ENCODE assay signal across 29 cellular contexts in the genomic region with DNA sequence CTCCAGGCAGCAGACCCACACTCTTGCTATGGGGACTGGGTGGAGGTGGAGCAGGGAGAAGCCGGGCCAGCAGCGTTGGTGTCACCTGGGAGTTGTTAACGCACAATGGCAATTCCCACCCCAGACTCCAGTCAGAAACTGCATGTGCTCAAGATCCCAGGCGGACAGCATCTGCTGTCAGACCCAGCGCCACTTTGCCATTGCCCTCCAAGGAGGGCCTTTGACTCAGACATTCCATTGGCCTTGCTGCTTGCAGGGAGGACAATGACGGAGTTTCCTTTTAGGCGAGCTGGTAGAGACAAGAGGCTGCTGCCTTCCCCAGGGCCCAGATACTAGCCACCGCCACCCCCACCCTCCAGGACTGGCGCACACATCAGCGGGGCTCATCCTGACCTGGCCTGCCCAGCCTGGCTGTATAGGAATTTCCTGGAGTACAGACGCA. TPM values are rescaled to one million over a fixed set of nuclear protein-coding genes. Genes with fewer than 3 reads are reported as not detected.
DNase-seq lines count a peak whose midpoint lies in the region; ATAC-seq, FAIRE-seq and TF ChIP-seq lines count a peak whose summit lies in the region.
"Had no signal": no experiment of that assay in that cellular context is flagged by ENCODE, and none has a peak within 500 bp of the region (broad histone marks: within the 10 kb centered on the region; RNA-seq: fewer than 3 reads in every experiment).

No MANE protein-coding gene starts in this region.

- RAD21 ChIA-PET in HCT116 (lab: Charles Lee; ENCODE audit: low non-redundant PET in 1 of 2, low total read pairs in 2 of 2, uncharacterized antibody in 2 of 2, unreplicated experiment in 2 of 2): no interaction called here

- peaks cover 45% of the 10 kb centered on the region for H3K4me1 Mint-ChIP-seq in neural crest cell

- H3K4me3 Mint-ChIP-seq in neural crest cell: no peak overlapping the region
- H3K4me3 Mint-ChIP-seq: T-helper 1 cell treated with Interleukin-12 subunit alpha and Interleukin-12 subunit beta and Interleukin-4 antibody, amounts not matched to agents 30 μg/mL and 1 μg/mL, for 36 hours had no signal

- BruUV-seq in HCT116 (replicated peaks; lab: Mats Ljungman, UMichigan): no TSS peak
- BruUV-seq in K562 (replicated peaks; lab: Mats Ljungman, UMichigan): no TSS peak

- no peaks in the 10 kb centered on the region for H3K9me3 Mint-ChIP-seq in neural crest cell
- H3K9me3 Mint-ChIP-seq: T-helper 1 cell treated with Interleukin-12 subunit alpha and Interleukin-12 subunit beta and Interleukin-4 antibody, amounts not matched to agents 30 μg/mL and 1 μg/mL, for 36 hours had no signal

- H3K79me2 ChIP-seq in HCT116 (ENCODE audit: insufficient read depth, low read length): no peaks in the 10 kb centered on the region
- no peaks in the 10 kb centered on the region for H3K79me2 ChIP-seq in K562 (ENCODE audit: control insufficient read depth, insufficient read depth, low read length)

- intact Hi-C loops in HCT116 (cut with micrococcal nuclease) (no loop called here), K562 (cut with micrococcal nuclease) (no loop called here), aorta (cut with DNase I) (loop anchor here in 1 of 2 donors (10.0 kb wide), 1 partner anchor 109 kb away; no protein-coding TSS in a partner anchor)

- H3K9me3 ChIP-seq in HCT116 (ENCODE audit: control insufficient read depth in 1 of 2, insufficient read depth in 1 of 2, low read depth in 1 of 2, low read length in 2 of 2) (no peaks in the 10 kb centered on the region), K562 (replicated peaks; ENCODE audit: control insufficient read depth, insufficient read depth, low read depth, low read length) (no peaks in the 10 kb centered on the region), aorta (ENCODE audit: control insufficient read depth, low read length) (no peaks in the 10 kb centered on the region)
- H3K9me3 ChIP-seq: lower lobe of right lung, neutrophil, prostate gland, upper lobe of right lung had no signal

- no peaks in the 10 kb centered on the region for H3K9me2 ChIP-seq in HCT116 (ENCODE audit: insufficient read depth)

- DNase-seq in AG08395 (ENCODE audit: low spot score) (peak; percentile 29), HCT116 (ENCODE audit: low read depth, low spot score) (no peak), K562 (ENCODE audit: extremely low read depth in 1 of 4, low spot score in 3 of 4) (peak in 1 of 4 experiments; percentile 13), neural crest cell (ENCODE audit: low read depth, low spot score) (no peak), aorta (no peak)
- DNase-seq: activated CD4-positive, alpha-beta T cell treated with anti-CD3 and anti-CD28 coated beads for 4 hours; activated naive CD4-positive, alpha-beta T cell treated with anti-CD3 and anti-CD28 coated beads, Interleukin-2, amount 50 U/mL, for 16 hours; anterior cingulate cortex; C1 segment of cervical spinal cord; Calu3; caudate nucleus; KBM-7; lower lobe of right lung; NCI-H146; NCI-H2171; NCI-H510A treated with DMSO at 0.1 percent for 48 hours; NK-92 treated with Interleukin-12 subunit alpha and Interleukin-12 subunit beta, amount 100 ng/mL, for 24 hours; stimulated activated CD8-positive, alpha-beta memory T cell treated with anti-CD3 and anti-CD28 coated beads, Interleukin-4, amount 100 ng/mL, for 48 hours; upper lobe of right lung had no signal

- ATAC-seq in HCT116 (no peak), K562 (no peak), GM18505 (IDR thresholded peaks at IDR 0.05; ENCODE audit: unreplicated experiment) (no peak), GM21737 (IDR thresholded peaks at IDR 0.05; ENCODE audit: unreplicated experiment) (no peak), aorta (ENCODE audit: low FRiP score) (no peak), GM19463 (IDR thresholded peaks at IDR 0.05; ENCODE audit: unreplicated experiment) (no peak)
- ATAC-seq: lower lobe of right lung, Panc1, upper lobe of right lung had no signal

- CTCF ChIA-PET in HCT116 (lab: Charles Lee): no interaction called here
- CTCF ChIA-PET in K562 (lab: Yijun Ruan, JAX; ENCODE audit: low intra/inter-chr PET ratio): no interaction called here

- H2AFZ ChIP-seq in HCT116 (ENCODE audit: low read depth, low read length, poor library complexity, severe bottlenecking) (no peak overlapping the region), K562 (ENCODE audit: low read depth, low read length) (no peak overlapping the region)

- H3K9ac ChIP-seq in HCT116 (ENCODE audit: low read length) (no peak overlapping the region), K562 (ENCODE audit: insufficient read depth in 1 of 2, low read depth in 2 of 2, low read length in 2 of 2) (0 out of 4 replicates have a peak overlapping the region, but pooled peaks of 1 of the 2 experiments have one; percentile 2)

- H4K20me1 ChIP-seq in HCT116 (ENCODE audit: insufficient read depth) (no peaks in the 10 kb centered on the region), K562 (replicated peaks; ENCODE audit: control insufficient read depth, insufficient read depth, low read length) (no peaks in the 10 kb centered on the region)

- 72% methylated on average over 11 of the region's 11 CpGs for WGBS in K562 (ENCODE audit: insufficient coverage, low coverage, missing lambda C conversion rate)
- 89% methylated on average over 11 of the region's 11 CpGs for WGBS in aorta, 2 donors

- peaks cover 2% of the 10 kb centered on the region for H3K36me3 Mint-ChIP-seq in neural crest cell (ENCODE audit: low read depth)

- no peak for TF ChIP-seq CTCF in HCT116 (IDR thresholded peaks at IDR 0.05 in 2 of 3, conservative IDR thresholded peaks at IDR 0.05 in 1 of 3; ENCODE audit: borderline replicate concordance in 1 of 3, insufficient read depth in 1 of 3, low read depth in 2 of 3, low read length in 2 of 3)
- TF ChIP-seq CTCF in K562 (IDR thresholded peaks at IDR 0.05 in 2 of 3, conservative IDR thresholded peaks at IDR 0.05 in 1 of 3; ENCODE audit: insufficient read depth in 2 of 3, low read depth in 1 of 3, low read length in 3 of 3): no peak
- TF ChIP-seq CTCF in neural crest cell (conservative IDR thresholded peaks at IDR 0.05): no peak

- peaks cover 4 to 12% of the 10 kb centered on the region in 2 experiments; a peak in 2 of 4 replicates for H3K4me1 ChIP-seq in HCT116 (ENCODE audit: control insufficient read depth in 1 of 2, insufficient read depth in 2 of 2, low read length in 2 of 2)
- H3K4me1 ChIP-seq in K562 (replicated peaks in 1 of 2; ENCODE audit: control insufficient read depth in 2 of 2, insufficient read depth in 2 of 2, low read length in 2 of 2): peaks cover 0 to 11% of the 10 kb centered on the region in 2 experiments; a peak in 1 of 5 replicates
- H3K4me1 ChIP-seq in aorta (ENCODE audit: control insufficient read depth in 1 of 2, insufficient read depth in 2 of 2, low read length in 2 of 2): no peaks in the 10 kb centered on the region
- H3K4me1 ChIP-seq: lower lobe of right lung, prostate gland, upper lobe of right lung had no signal

- no peaks in the 10 kb centered on the region for H3K27me3 ChIP-seq in HCT116 (ENCODE audit: insufficient read depth, low read length)
- H3K27me3 ChIP-seq in K562 (ENCODE audit: control insufficient read depth in 2 of 2, insufficient read depth in 2 of 2, low read length in 2 of 2): no peaks in the 10 kb centered on the region
- H3K27me3 ChIP-seq in aorta (ENCODE audit: control insufficient read depth in 1 of 2, insufficient read depth in 2 of 2, low read length in 1 of 2): no peaks in the 10 kb centered on the region
- H3K27me3 ChIP-seq: neutrophil, upper lobe of right lung had no signal

- TF ChIP-seq POLR2A in HCT116 (IDR thresholded peaks at IDR 0.05; ENCODE audit: borderline replicate concordance, extremely low read depth, insufficient read depth, insufficient read length) (no peak), K562 (conservative IDR thresholded peaks at IDR 0.05) (no peak), GM18505 (IDR thresholded peaks at IDR 0.05; ENCODE audit: borderline replicate concordance, extremely low read depth, insufficient read depth, insufficient read length) (no peak)

- FAIRE-seq in K562 (lab: Jason Lieb, UNC): no peak
- FAIRE-seq: GM12892, kidney had no signal

- H3K4me2 ChIP-seq in HCT116 (ENCODE audit: low read length): peak overlapping the region; percentile 40
- H3K4me2 ChIP-seq in K562 (ENCODE audit: insufficient read depth, low read length): no peak overlapping the region

- POLR2A ChIA-PET in HCT116 (lab: Charles Lee) (no interaction called here), K562 (lab: Yijun Ruan, JAX) (interaction anchor here (1.2 kb wide), 1 partner anchor 9 kb away, joined by 4 read pairs; a partner anchor contains a TSS)

- H3K36me3 ChIP-seq in HCT116 (ENCODE audit: control insufficient read depth in 1 of 2, insufficient read depth in 2 of 2, low read length in 2 of 2) (no peaks in the 10 kb centered on the region), K562 (ENCODE audit: control insufficient read depth, insufficient read depth, low read length) (peaks cover 8% of the 10 kb centered on the region; the same call in 1 of the 3 replicates), aorta (ENCODE audit: control insufficient read depth in 1 of 2, insufficient read depth in 2 of 2, low read length in 1 of 2) (no peaks in the 10 kb centered on the region)
- H3K36me3 ChIP-seq: neutrophil, prostate gland, upper lobe of right lung had no signal

- no peaks in the 10 kb centered on the region for H3K9me1 ChIP-seq in K562 (ENCODE audit: control insufficient read depth, insufficient read depth, low read length)

- H3K4me3 ChIP-seq in HCT116 (replicated peaks in 1 of 2; ENCODE audit: low read depth in 1 of 2, low read length in 2 of 2): no peak overlapping the region
- no peak overlapping the region for H3K4me3 ChIP-seq in K562
- no peak overlapping the region for H3K4me3 ChIP-seq in aorta (ENCODE audit: low read length in 2 of 2)
- H3K4me3 ChIP-seq: lower lobe of right lung, prostate gland, upper lobe of right lung had no signal

- peak overlapping the region; percentile 90 for H3K27ac Mint-ChIP-seq in neural crest cell (ENCODE audit: unreplicated experiment)
- H3K27ac Mint-ChIP-seq: T-helper 1 cell treated with Interleukin-12 subunit alpha and Interleukin-12 subunit beta and Interleukin-4 antibody, amounts not matched to agents 30 μg/mL and 1 μg/mL, for 36 hours had no signal

- TF ChIP-seq RAD21 in HCT116 (IDR thresholded peaks at IDR 0.05; ENCODE audit: low read depth): no peak
- TF ChIP-seq RAD21 in K562 (CRISPR knock-in tag; conservative IDR thresholded peaks at IDR 0.05 in 1 of 2, IDR thresholded peaks at IDR 0.05 in 1 of 2): no peak

- H3K27me3 Mint-ChIP-seq in neural crest cell (ENCODE audit: low read depth): no peaks in the 10 kb centered on the region

- H3K27ac ChIP-seq in HCT116 (ENCODE audit: low read depth, low read length) (no peak overlapping the region), K562 (ENCODE audit: extremely low read depth, low read depth, low read length) (no peak overlapping the region), aorta (ENCODE audit: low read depth in 1 of 2, low read length in 2 of 2) (no peak overlapping the region)
- H3K27ac ChIP-seq: lower lobe of right lung, neutrophil, prostate gland, upper lobe of right lung had no signal

- in situ Hi-C loops in K562 (cut with MboI): no loop called here

- TF ChIP-seq EP300 in K562 (IDR thresholded peaks at IDR 0.05; ENCODE audit: low read length): no peak

RNA-seq across cellular contexts. Expression of a gene that starts 34.5 kb away (rescaled TPM):
- total RNA-seq in HCT116 (2021; ENCODE audit: unreplicated experiment) (4.5 TPM), K562 (2014; rRNA removed) (18.6 and 21.8 TPM in 2 replicates), K562 (2014; rRNA removed; fragmentation: Illumina TruSeq; extraction: Trizol) (1.1 and 1.8 TPM in 2 replicates), K562 (2015; rRNA removed; fragmentation: Illumina TruSeq; extraction: Trizol) (5.5 and 5.7 TPM in 2 replicates), K562 (2021) (18.7 and 19.2 TPM in 2 replicates), neural crest cell (13.3 and 16.5 TPM in 2 replicates), aorta (1 to 10 TPM; 3.1 to 6.4 TPM)
- polyA plus RNA-seq in HCT116 (2012): 2.6 and 3.0 TPM in 2 replicates
- total RNA-seq in K562 (2011; cell fraction: chromatin; rRNA removed; ENCODE audit: low replicate concordance): 3.1 and 10.5 TPM in 2 replicates
- 12.0 and 14.7 TPM in 2 replicates for total RNA-seq in K562 (2011; cell fraction: nucleolus; rRNA removed)
- total RNA-seq in K562 (2011; cell fraction: nucleoplasm; rRNA removed): 5.9 TPM in 2 replicates
- polyA plus RNA-seq in K562 (2011; rRNA removed) (4.9 and 8.3 TPM in 2 replicates), K562 (2014; fragmentation: Illumina TruSeq; extraction: Trizol) (1.5 and 3.5 TPM in 2 replicates), K562 (2014; fragmentation: Nextera tagmentation; extraction: Ambion mirVana) (under 1 TPM; 0.04 to 0.20 TPM), K562 (2014; rRNA removed) (13.1 and 13.2 TPM in 2 replicates), aorta (1 to 10 TPM; 1.9 to 3.5 TPM)
- polyA plus RNA-seq in K562 (2011; cell fraction: cytosol; rRNA removed): 7.9 and 29.5 TPM in 2 replicates
- 9.1 and 15.1 TPM in 2 replicates for polyA plus RNA-seq in K562 (2011; cell fraction: nucleus; rRNA removed)
- 11.8 and 13.9 TPM in 2 replicates for polyA plus RNA-seq in K562 (2012)
- polyA minus RNA-seq in K562 (2011; rRNA and poly(A)+ RNA removed): 1.3 and 1.6 TPM in 2 replicates
- polyA minus RNA-seq in K562 (2011; cell fraction: cytosol; rRNA and poly(A)+ RNA removed): 7.2 and 17.1 TPM in 2 replicates
- polyA minus RNA-seq in K562 (2011; cell fraction: nucleus; rRNA and poly(A)+ RNA removed): 4.3 and 5.3 TPM in 2 replicates

RNA-seq across cellular contexts. Expression of a gene that starts 36.8 kb away (rescaled TPM):
- total RNA-seq in HCT116 (2021; ENCODE audit: unreplicated experiment) (0.15 TPM), K562 (2014; rRNA removed) (not detected in 2 replicates), K562 (2014; rRNA removed; fragmentation: Illumina TruSeq; extraction: Trizol) (not detected in 2 replicates), K562 (2015; rRNA removed; fragmentation: Illumina TruSeq; extraction: Trizol) (not detected in 2 replicates), K562 (2021) (0.16 TPM in 1 of 2 replicates, not detected in the other), neural crest cell (not detected in 2 replicates), aorta (10 to 100 TPM; 20.0 to 41.4 TPM)
- polyA plus RNA-seq in HCT116 (2012): not detected in 2 replicates
- not detected in 2 replicates for total RNA-seq in K562 (2011; cell fraction: chromatin; rRNA removed; ENCODE audit: low replicate concordance)
- not detected in 2 replicates for total RNA-seq in K562 (2011; cell fraction: nucleolus; rRNA removed)
- not detected in 2 replicates for total RNA-seq in K562 (2011; cell fraction: nucleoplasm; rRNA removed)
- polyA plus RNA-seq in K562 (2011; rRNA removed) (not detected in 2 replicates), K562 (2014; fragmentation: Illumina TruSeq; extraction: Trizol) (not detected in 2 replicates), K562 (2014; fragmentation: Nextera tagmentation; extraction: Ambion mirVana) (not detected), K562 (2014; rRNA removed) (not detected in 2 replicates), aorta (1 to 10 TPM; 1.6 to 6.6 TPM)
- not detected in 2 replicates for polyA plus RNA-seq in K562 (2011; cell fraction: cytosol; rRNA removed)
- not detected in 2 replicates for polyA plus RNA-seq in K562 (2011; cell fraction: nucleus; rRNA removed)
- 0.01 TPM in 2 replicates for polyA plus RNA-seq in K562 (2012)
- polyA minus RNA-seq in K562 (2011; rRNA and poly(A)+ RNA removed): not detected in 2 replicates
- polyA minus RNA-seq in K562 (2011; cell fraction: cytosol; rRNA and poly(A)+ RNA removed): not detected in 2 replicates
- not detected in 2 replicates for polyA minus RNA-seq in K562 (2011; cell fraction: nucleus; rRNA and poly(A)+ RNA removed)
- total RNA-seq: Calu3, Daoy had no signal

RNA-seq across cellular contexts. Expression of a gene that starts 45.0 kb away (rescaled TPM):
- total RNA-seq in HCT116 (2021; ENCODE audit: unreplicated experiment) (106 TPM), K562 (2014; rRNA removed) (212 and 268 TPM in 2 replicates), K562 (2014; rRNA removed; fragmentation: Illumina TruSeq; extraction: Trizol) (46.9 and 56.8 TPM in 2 replicates), K562 (2015; rRNA removed; fragmentation: Illumina TruSeq; extraction: Trizol) (94.0 and 99.6 TPM in 2 replicates), K562 (2021) (277 and 283 TPM in 2 replicates), neural crest cell (212 and 224 TPM in 2 replicates), aorta (10 to 100 TPM; 52.0 to 56.7 TPM)
- 75.0 and 81.3 TPM in 2 replicates for polyA plus RNA-seq in HCT116 (2012)
- total RNA-seq in K562 (2011; cell fraction: chromatin; rRNA removed; ENCODE audit: low replicate concordance): 109 and 296 TPM in 2 replicates
- 251 and 260 TPM in 2 replicates for total RNA-seq in K562 (2011; cell fraction: nucleolus; rRNA removed)
- total RNA-seq in K562 (2011; cell fraction: nucleoplasm; rRNA removed): 183 and 184 TPM in 2 replicates
- polyA plus RNA-seq in K562 (2011; rRNA removed) (130 and 189 TPM in 2 replicates), K562 (2014; fragmentation: Illumina TruSeq; extraction: Trizol) (94.3 and 120 TPM in 2 replicates), K562 (2014; fragmentation: Nextera tagmentation; extraction: Ambion mirVana) (10 to 100 TPM in 1 of 2 experiments, 1 to 10 TPM in 1; 8.1 to 11.0 TPM), K562 (2014; rRNA removed) (209 and 237 TPM in 2 replicates), aorta (10 to 100 TPM; 19.7 to 44.9 TPM)
- 210 and 322 TPM in 2 replicates for polyA plus RNA-seq in K562 (2011; cell fraction: cytosol; rRNA removed)
- polyA plus RNA-seq in K562 (2011; cell fraction: nucleus; rRNA removed): 461 and 543 TPM in 2 replicates
- 186 and 202 TPM in 2 replicates for polyA plus RNA-seq in K562 (2012)
- polyA minus RNA-seq in K562 (2011; rRNA and poly(A)+ RNA removed): 65.6 and 71.9 TPM in 2 replicates
- 96.6 and 122 TPM in 2 replicates for polyA minus RNA-seq in K562 (2011; cell fraction: cytosol; rRNA and poly(A)+ RNA removed)
- 81.0 and 130 TPM in 2 replicates for polyA minus RNA-seq in K562 (2011; cell fraction: nucleus; rRNA and poly(A)+ RNA removed)

Comparison
In these comparisons a context has a peak if more than half of its experiments do, and no peak if none do; other contexts are left out.
1. RNA of a gene that starts 36.8 kb away (total RNA-seq): 20.0 to 41.4 TPM in aorta; 0.15 TPM in HCT116 (single experiment), 0.16 TPM in K562 and not detected in neural crest cell; every median in the first group is over 10 times any median in the second.